ENCODE assay signal across 22 cellular contexts in genomic region chr20:48674461-48674860, GRCh38.
"Had no signal": no experiment of that assay in that cellular context is flagged by ENCODE, and none has a peak within 500 bp of the region (broad histone marks: within the 10 kb centered on the region; RNA-seq: fewer than 3 reads in every experiment).

No MANE protein-coding gene starts in this region.

- H3K27me3 ChIP-seq: hepatocyte, ovary, right atrium auricular region, right lobe of liver, tibial nerve, uterus had no signal

- H3K9me3 ChIP-seq: left ventricle myocardium inferior, ovary, right atrium auricular region, right lobe of liver, tibial nerve, uterus had no signal

- ATAC-seq: right lobe of liver; stimulated activated memory B cell treated with anti-CD40 and anti-IgM and Interleukin-4, amounts not matched to agents 10 μg/mL and 1 μg/mL and 100 μg/mL, for 72 hours had no signal

- H3K27me3 Mint-ChIP-seq: naive B cell; progenitor cell of endocrine pancreas; stimulated activated memory B cell treated with anti-CD40 and anti-IgM and Interleukin-4, amounts not matched to agents 10 μg/mL and 1 μg/mL and 100 μg/mL, for 72 hours; stimulated activated naive CD8-positive, alpha-beta T cell treated with anti-CD3 and anti-CD28 coated beads, Interleukin-15, amount 100 ng/mL, for 72 hours had no signal

- H3K9me3 Mint-ChIP-seq: mesothelial cell of epicardium; nephron; neural crest cell; stimulated activated memory B cell treated with anti-CD40 and anti-IgM and Interleukin-4, amounts not matched to agents 10 μg/mL and 1 μg/mL and 100 μg/mL, for 72 hours; stimulated activated naive CD8-positive, alpha-beta T cell treated with anti-CD3 and anti-CD28 coated beads, Interleukin-15, amount 100 ng/mL, for 72 hours had no signal

- H3K27ac ChIP-seq: hepatocyte, left ventricle myocardium inferior, ovary, right atrium auricular region, right lobe of liver, tibial nerve, uterus had no signal

- H3K36me3 ChIP-seq: ovary, right atrium auricular region, right lobe of liver, uterus had no signal

- H3K79me2 ChIP-seq: hepatocyte had no signal

- H2AFZ ChIP-seq: hepatocyte had no signal

- H3K4me2 ChIP-seq: hepatocyte had no signal

- H3K27ac Mint-ChIP-seq: mesothelial cell of epicardium; progenitor cell of endocrine pancreas; stimulated activated naive CD8-positive, alpha-beta T cell treated with anti-CD3 and anti-CD28 coated beads, Interleukin-15, amount 100 ng/mL, for 72 hours; type B pancreatic cell had no signal

- H3K4me3 Mint-ChIP-seq: mesothelial cell of epicardium; naive B cell; nephron; neural crest cell; stimulated activated memory B cell treated with anti-CD40 and anti-IgM and Interleukin-4, amounts not matched to agents 10 μg/mL and 1 μg/mL and 100 μg/mL, for 72 hours; stimulated activated naive CD8-positive, alpha-beta T cell treated with anti-CD3 and anti-CD28 coated beads, Interleukin-15, amount 100 ng/mL, for 72 hours; type B pancreatic cell had no signal

- H3K4me1 ChIP-seq: right atrium auricular region, right lobe of liver, uterus had no signal

- H3K4me3 ChIP-seq: hepatocyte, left ventricle myocardium inferior, lung, ovary, right atrium auricular region, right lobe of liver, tibial nerve, uterus had no signal

- DNase-seq: islet precursor cell; left ventricle myocardium inferior; mesendoderm; naive B cell; occipital lobe; ovary; stimulated activated CD4-positive, alpha-beta T cell treated with anti-CD3 and anti-CD28 coated beads, Interleukin-4, amount 100 ng/mL, for 24 hours; stimulated activated naive CD4-positive, alpha-beta T cell treated with Interleukin-2 at 50 U/mL for 16 hours; stimulated activated naive CD8-positive, alpha-beta T cell treated with anti-CD3 and anti-CD28 coated beads, Interleukin-15, amount 100 ng/mL, for 72 hours; substantia nigra; uterus had no signal
